In the genomic region with DNA sequence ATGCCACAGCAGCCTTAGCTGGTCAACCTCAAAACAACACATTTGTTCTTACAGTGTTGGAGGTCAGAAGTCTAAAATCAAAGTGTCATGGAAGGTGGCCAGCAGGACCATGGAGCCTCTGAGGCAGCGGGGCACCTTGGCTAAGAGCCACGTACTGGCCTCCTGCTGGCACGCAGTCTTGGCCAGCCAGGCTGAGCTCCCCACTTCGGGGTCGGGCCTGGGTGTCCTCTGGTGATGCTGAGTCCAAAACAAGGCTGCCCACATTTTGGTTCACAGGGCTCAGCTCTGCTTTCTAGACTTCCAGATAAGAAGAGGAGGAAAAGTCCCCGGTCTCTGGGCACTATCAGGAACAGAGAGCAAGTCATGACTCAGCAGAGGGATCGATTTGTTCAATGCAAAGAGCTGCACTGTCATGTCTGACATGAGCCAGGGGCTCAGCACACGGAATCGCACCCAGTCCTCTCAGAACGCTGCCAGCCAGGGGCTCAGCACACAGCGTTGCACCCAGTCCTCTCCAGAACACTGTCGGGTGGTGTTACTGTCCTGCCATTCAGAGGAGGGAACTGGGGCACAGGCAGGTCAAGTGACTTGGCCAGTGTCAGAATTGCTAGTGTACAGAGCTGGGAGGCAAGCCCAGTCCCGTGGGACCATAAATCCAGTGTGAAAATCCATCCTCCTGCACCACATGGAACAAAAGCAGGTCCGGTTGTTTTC, we compare ENCODE assay signal across 2 cellular contexts.
TF ChIP-seq lines count a peak whose summit lies in the region.

No MANE protein-coding gene starts in this region.

TF ChIP-seq in IMR-90, 13 proteins besides CTCF, POLR2A, EP300 and RAD21 (continued from another document):
- TF ChIP-seq, protein P1, sequence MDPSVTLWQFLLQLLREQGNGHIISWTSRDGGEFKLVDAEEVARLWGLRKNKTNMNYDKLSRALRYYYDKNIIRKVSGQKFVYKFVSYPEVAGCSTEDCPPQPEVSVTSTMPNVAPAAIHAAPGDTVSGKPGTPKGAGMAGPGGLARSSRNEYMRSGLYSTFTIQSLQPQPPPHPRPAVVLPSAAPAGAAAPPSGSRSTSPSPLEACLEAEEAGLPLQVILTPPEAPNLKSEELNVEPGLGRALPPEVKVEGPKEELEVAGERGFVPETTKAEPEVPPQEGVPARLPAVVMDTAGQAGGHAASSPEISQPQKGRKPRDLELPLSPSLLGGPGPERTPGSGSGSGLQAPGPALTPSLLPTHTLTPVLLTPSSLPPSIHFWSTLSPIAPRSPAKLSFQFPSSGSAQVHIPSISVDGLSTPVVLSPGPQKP (IDR thresholded peaks at IDR 0.05; ENCODE audit: borderline replicate concordance, low read depth, low read length), result no peak
- TF ChIP-seq RFX5 (IDR thresholded peaks at IDR 0.05; ENCODE audit: low read depth, low read length) (no peak), BHLHE40 (IDR thresholded peaks at IDR 0.05; ENCODE audit: low read depth, low read length) (no peak), CEBPB (IDR thresholded peaks at IDR 0.05; ENCODE audit: low read depth, low read length) (no peak), NFE2L2 (IDR thresholded peaks at IDR 0.05; ENCODE audit: low read depth, low read length) (peak; percentile 33; the same call in 1 of the 2 replicates)
- TF ChIP-seq, protein P2, sequence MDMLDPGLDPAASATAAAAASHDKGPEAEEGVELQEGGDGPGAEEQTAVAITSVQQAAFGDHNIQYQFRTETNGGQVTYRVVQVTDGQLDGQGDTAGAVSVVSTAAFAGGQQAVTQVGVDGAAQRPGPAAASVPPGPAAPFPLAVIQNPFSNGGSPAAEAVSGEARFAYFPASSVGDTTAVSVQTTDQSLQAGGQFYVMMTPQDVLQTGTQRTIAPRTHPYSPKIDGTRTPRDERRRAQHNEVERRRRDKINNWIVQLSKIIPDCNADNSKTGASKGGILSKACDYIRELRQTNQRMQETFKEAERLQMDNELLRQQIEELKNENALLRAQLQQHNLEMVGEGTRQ (IDR thresholded peaks at IDR 0.05; ENCODE audit: low read depth, low read length), result no peak

TF ChIP-seq in GM23338, 12 proteins besides CTCF, POLR2A, EP300 and RAD21 (continued from another document):
- TF ChIP-seq, protein P3, sequence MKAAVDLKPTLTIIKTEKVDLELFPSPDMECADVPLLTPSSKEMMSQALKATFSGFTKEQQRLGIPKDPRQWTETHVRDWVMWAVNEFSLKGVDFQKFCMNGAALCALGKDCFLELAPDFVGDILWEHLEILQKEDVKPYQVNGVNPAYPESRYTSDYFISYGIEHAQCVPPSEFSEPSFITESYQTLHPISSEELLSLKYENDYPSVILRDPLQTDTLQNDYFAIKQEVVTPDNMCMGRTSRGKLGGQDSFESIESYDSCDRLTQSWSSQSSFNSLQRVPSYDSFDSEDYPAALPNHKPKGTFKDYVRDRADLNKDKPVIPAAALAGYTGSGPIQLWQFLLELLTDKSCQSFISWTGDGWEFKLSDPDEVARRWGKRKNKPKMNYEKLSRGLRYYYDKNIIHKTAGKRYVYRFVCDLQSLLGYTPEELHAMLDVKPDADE (IDR thresholded peaks at IDR 0.05), result no peak
- TF ChIP-seq ZNF114 (CRISPR knock-in tag; IDR thresholded peaks at IDR 0.05), result no peak
- TF ChIP-seq ZNF462 (CRISPR knock-in tag; IDR thresholded peaks at IDR 0.05), result no peak
- TF ChIP-seq ZNF331 (CRISPR knock-in tag; IDR thresholded peaks at IDR 0.05; ENCODE audit: low read depth), result no peak
- no peak for TF ChIP-seq EZH2phosphoT487 (IDR thresholded peaks at IDR 0.05; ENCODE audit: unreplicated experiment)
- TF ChIP-seq EZH2 (IDR thresholded peaks at IDR 0.05; ENCODE audit: low read depth, unreplicated experiment), result no peak
- TF ChIP-seq JUNB (IDR thresholded peaks at IDR 0.05; ENCODE audit: unreplicated experiment), result no peak
- no peak for TF ChIP-seq STAT1 (IDR thresholded peaks at IDR 0.05; ENCODE audit: unreplicated experiment)
- no peak for TF ChIP-seq REST (IDR thresholded peaks at IDR 0.05; ENCODE audit: unreplicated experiment)
TF ChIP-seq in GM23338: peak in this region for 0.
